Comparison of ENCODE assay signal across 9 cellular contexts in genomic region chr2:181683518-181684453, GRCh38. TPM values are rescaled to one million over a fixed set of nuclear protein-coding genes. Genes with fewer than 3 reads are reported as not detected.
DNase-seq lines count a peak whose midpoint lies in the region; ATAC-seq, FAIRE-seq and TF ChIP-seq lines count a peak whose summit lies in the region.
"Had no signal": no experiment of that assay in that cellular context is flagged by ENCODE, and none has a peak within 500 bp of the region (broad histone marks: within the 10 kb centered on the region; RNA-seq: fewer than 3 reads in every experiment).

No MANE protein-coding gene starts in this region.

- DNase-seq in ACHN (peak; percentile 20), HAP-1 (ENCODE audit: low spot score in 2 of 2) (peak in 1 of 2 experiments; percentile 64), keratinocyte (ENCODE audit: low read depth, low spot score) (no peak), RPMI8226 (no peak), NCI-H345 treated with DMSO at 0.1 percent for 48 hours (lab: John Stamatoyannopoulos, UW; ENCODE audit: unreplicated experiment) (no peak), amniotic stem cell (lab: John Stamatoyannopoulos, UW) (no peak)
- peak in 1 of 2 donors; percentile 53 for DNase-seq in activated T-cell treated with anti-CD3 and anti-CD28 coated beads, Interleukin-2, amount 50 U/mL, for 72 hours

- no peaks in the 10 kb centered on the region for H4K20me1 ChIP-seq in keratinocyte (ENCODE audit: control insufficient read depth, extremely low read depth, insufficient read depth, low read length)

- no peak overlapping the region for H3K27ac ChIP-seq in keratinocyte (ENCODE audit: control insufficient read depth, insufficient read depth, low read length)

- H3K9me3 Mint-ChIP-seq in activated T-cell treated with anti-CD3 and anti-CD28 coated beads, Interleukin-2, amount 50 U/mL, for 72 hours, result no peaks in the 10 kb centered on the region

- H3K9me3 ChIP-seq in HAP-1 (peaks cover 2% of the 10 kb centered on the region; the same call in 1 of the 2 replicates), keratinocyte (ENCODE audit: control insufficient read depth, low read depth, low read length) (no peaks in the 10 kb centered on the region)

- no peak overlapping the region for H2AFZ ChIP-seq in keratinocyte (ENCODE audit: control insufficient read depth, low read length)

- no peaks in the 10 kb centered on the region for H3K79me2 ChIP-seq in keratinocyte (ENCODE audit: control insufficient read depth, insufficient read depth, low read length)

- FAIRE-seq in keratinocyte (lab: Jason Lieb, UNC), result no peak

- peaks cover 67% of the 10 kb centered on the region for H3K27me3 ChIP-seq in HAP-1 (ENCODE audit: low read depth)
- peaks cover 87% of the 10 kb centered on the region for H3K27me3 ChIP-seq in keratinocyte (ENCODE audit: control insufficient read depth, extremely low read depth, insufficient read depth, low read length)

- H3K4me3 Mint-ChIP-seq in activated T-cell treated with anti-CD3 and anti-CD28 coated beads, Interleukin-2, amount 50 U/mL, for 72 hours, result peak overlapping the region; percentile 73 to 77

- H3K4me2 ChIP-seq in keratinocyte (ENCODE audit: control insufficient read depth, extremely low read depth, insufficient read depth, low read depth, low read length), result peak overlapping the region; percentile 10

- H3K9me1 ChIP-seq in keratinocyte (ENCODE audit: control insufficient read depth, extremely low read depth, insufficient read depth, low read length), result no peaks in the 10 kb centered on the region

- peaks cover 93% of the 10 kb centered on the region for H3K27me3 Mint-ChIP-seq in activated T-cell treated with anti-CD3 and anti-CD28 coated beads, Interleukin-2, amount 50 U/mL, for 72 hours (ENCODE audit: low read depth)

- peak; percentile 58 to 67 for ATAC-seq in activated T-cell treated with anti-CD3 and anti-CD28 coated beads, Interleukin-2, amount 50 U/mL, for 72 hours (replicated peaks in 1 of 2)
- no peak for ATAC-seq in GM18909 (IDR thresholded peaks at IDR 0.05; ENCODE audit: poor library complexity, unreplicated experiment)

- peak overlapping the region; percentile 8; the same call in 1 of the 2 replicates for H3K4me3 ChIP-seq in HAP-1
- no peak overlapping the region for H3K4me3 ChIP-seq in keratinocyte (ENCODE audit: control insufficient read depth in 2 of 3, extremely low read depth in 1 of 3, insufficient read depth in 2 of 3, low read depth in 1 of 3, low read length in 3 of 3)

- H3K36me3 Mint-ChIP-seq in activated T-cell treated with anti-CD3 and anti-CD28 coated beads, Interleukin-2, amount 50 U/mL, for 72 hours (ENCODE audit: insufficient read depth in 2 of 2), result peaks cover 4 to 7% of the 10 kb centered on the region in 2 donors

- peaks cover 57% of the 10 kb centered on the region for H3K4me1 Mint-ChIP-seq in activated T-cell treated with anti-CD3 and anti-CD28 coated beads, Interleukin-2, amount 50 U/mL, for 72 hours (ENCODE audit: low read depth)

- H3K36me3 ChIP-seq in HAP-1 (replicated peaks) (no peaks in the 10 kb centered on the region), keratinocyte (ENCODE audit: control insufficient read depth in 2 of 2, extremely low read depth in 1 of 2, insufficient read depth in 2 of 2, low read length in 2 of 2) (no peaks in the 10 kb centered on the region)

- TF ChIP-seq CTCF in keratinocyte (optimal IDR thresholded peaks at IDR 0.05 in 1 of 3, IDR thresholded peaks at IDR 0.05 in 1 of 3, conservative IDR thresholded peaks at IDR 0.05 in 1 of 3; ENCODE audit: extremely low read depth in 1 of 3, insufficient read depth in 2 of 3, low read length in 3 of 3), result no peak

- dilution Hi-C loops in keratinocyte (cut with MboI; ENCODE audit: extremely low pct_ligation_motif_present, low sequenced_read_pairs), result no loop called here

- H3K27ac Mint-ChIP-seq in activated T-cell treated with anti-CD3 and anti-CD28 coated beads, Interleukin-2, amount 50 U/mL, for 72 hours, result no peak overlapping the region

- in situ Hi-C loops in ACHN (cut with HindIII; ENCODE audit: low pct_ligation_motif_present, low pct_unique_long_range_greater_than_20kb, low sequenced_read_pairs), result no loop called here
- in situ Hi-C loops in HAP-1 (cut with MboI; ENCODE audit: low sequenced_read_pairs), result no loop called here

- H3K4me1 ChIP-seq in HAP-1 (no peaks in the 10 kb centered on the region), keratinocyte (ENCODE audit: control insufficient read depth, extremely low read depth, insufficient read depth, low read length) (peaks cover 6% of the 10 kb centered on the region)

- no peak overlapping the region for H3K9ac ChIP-seq in keratinocyte (ENCODE audit: control insufficient read depth, extremely low read depth, insufficient read depth, low read length)

RNA-seq across cellular contexts. Expression of gene NEUROD1, which starts 3.5 kb away (rescaled TPM):
- not detected for total RNA-seq in activated T-cell treated with anti-CD3 and anti-CD28 coated beads, Interleukin-2, amount 50 U/mL, for 72 hours
- polyA plus RNA-seq in keratinocyte, result not detected in 3 replicates
- not detected for polyA plus RNA-seq in keratinocyte (2011; ENCODE audit: low read depth)
- polyA plus RNA-seq in keratinocyte (2011; cell fraction: cytosol; rRNA removed), result not detected in 2 replicates
- not detected in 2 replicates for polyA plus RNA-seq in keratinocyte (2011; cell fraction: nucleus; rRNA removed)
- polyA plus RNA-seq in keratinocyte (2012; ENCODE audit: low replicate concordance), result not detected in 2 replicates
- polyA minus RNA-seq in keratinocyte, result not detected in 3 replicates
- not detected for polyA minus RNA-seq in keratinocyte (2011; cell fraction: cytosol; rRNA and poly(A)+ RNA removed)
- not detected in 2 replicates for polyA minus RNA-seq in keratinocyte (2011; cell fraction: nucleus; rRNA and poly(A)+ RNA removed)
- total RNA-seq: myocyte had no signal

RNA-seq across cellular contexts. Expression of gene CERKL, which starts 26.9 kb away (rescaled TPM):
- total RNA-seq in activated T-cell treated with anti-CD3 and anti-CD28 coated beads, Interleukin-2, amount 50 U/mL, for 72 hours, result under 1 TPM in 1 of 2 donors, not detected in 1; 0.07 TPM
- 0.03 to 0.08 TPM in 2 of 3 replicates, not detected in the other for polyA plus RNA-seq in keratinocyte
- not detected for polyA plus RNA-seq in keratinocyte (2011; ENCODE audit: low read depth)
- polyA plus RNA-seq in keratinocyte (2011; cell fraction: cytosol; rRNA removed), result 0.01 and 0.05 TPM in 2 replicates
- polyA plus RNA-seq in keratinocyte (2011; cell fraction: nucleus; rRNA removed), result not detected in 2 replicates
- 1.4 TPM in 1 of 2 replicates, not detected in the other for polyA plus RNA-seq in keratinocyte (2012; ENCODE audit: low replicate concordance)
- polyA minus RNA-seq in keratinocyte, result 0.16 TPM in 1 of 3 replicates, not detected in the others
- not detected for polyA minus RNA-seq in keratinocyte (2011; cell fraction: cytosol; rRNA and poly(A)+ RNA removed)
- not detected in 2 replicates for polyA minus RNA-seq in keratinocyte (2011; cell fraction: nucleus; rRNA and poly(A)+ RNA removed)
- total RNA-seq: myocyte had no signal
